Comparison of ENCODE assay signal across 21 cellular contexts in the genomic region with DNA sequence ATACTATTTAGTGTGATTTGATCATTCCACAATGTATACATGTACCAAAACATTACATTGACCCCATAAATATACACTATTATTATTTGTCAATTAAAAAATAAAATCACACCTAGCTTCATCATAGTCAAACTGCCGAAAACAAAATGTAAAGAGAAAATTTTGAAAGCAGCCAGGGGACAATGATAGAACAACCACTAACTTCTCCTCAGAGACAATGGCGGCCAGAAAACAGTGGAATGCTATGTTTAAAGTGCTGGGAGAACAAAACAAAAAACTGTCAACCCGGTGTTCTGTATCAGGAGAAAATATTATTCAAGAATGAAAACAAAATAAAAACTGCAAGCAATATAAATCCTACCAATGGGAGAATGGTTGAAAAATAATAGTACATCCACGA.
"Had no signal": no experiment of that assay in that cellular context is flagged by ENCODE, and none has a peak within 500 bp of the region (broad histone marks: within the 10 kb centered on the region; RNA-seq: fewer than 3 reads in every experiment).

No MANE protein-coding gene starts in this region.

- FAIRE-seq: HTR-8/SVneo had no signal

- H3K27me3 ChIP-seq: MG63 had no signal

- ATAC-seq: Panc1, PC-3 had no signal

- DNase-seq: Karpas-422, KG1, MG63, NCI-H1092, NCI-H1105 treated with DMSO at 0.1 percent for 48 hours, NCI-H1417 treated with DMSO at 0.1 percent for 48 hours, NCI-H146, NCI-H1694 treated with DMSO at 0.1 percent for 48 hours, NCI-H1930, NCI-H2081, NCI-H2107, NCI-H2227 treated with DMSO at 0.1 percent for 48 hours, NCI-H524, NCI-H526 treated with DMSO at 0.1 percent for 48 hours, NCI-H774, PC-3, SHP77 had no signal

- H3K27ac ChIP-seq: HL-60, RWPE1 had no signal

- H3K36me3 ChIP-seq: MG63 had no signal

- H3K4me3 ChIP-seq: MG63 had no signal
